In genomic region chr14:22822017-22822618, GRCh38 we compare ENCODE assay signal across 6 cellular contexts. TPM values are rescaled to one million over a fixed set of nuclear protein-coding genes. Genes with fewer than 3 reads are reported as not detected.
DNase-seq lines count a peak whose midpoint lies in the region; ATAC-seq and TF ChIP-seq lines count a peak whose summit lies in the region.

No MANE protein-coding gene starts in this region.

- intact Hi-C loops in esophagus squamous epithelium (cut with DNase I) = no loop called here

- H3K9me3 ChIP-seq in OCI-LY3 (ENCODE audit: insufficient read depth, low read length) (no peaks in the 10 kb centered on the region), esophagus squamous epithelium (no peaks in the 10 kb centered on the region), skeletal muscle satellite cell (replicated peaks; ENCODE audit: low read length) (no peaks in the 10 kb centered on the region)

- 62 to 69% methylated on average over 16 to 27 of the region's 34 CpGs for WGBS in esophagus squamous epithelium, 2 donors

- H3K36me3 ChIP-seq in OCI-LY3 (replicated peaks; ENCODE audit: low read depth, low read length) (no peaks in the 10 kb centered on the region), esophagus squamous epithelium (no peaks in the 10 kb centered on the region), skeletal muscle satellite cell (ENCODE audit: insufficient read depth, low read length) (no peaks in the 10 kb centered on the region)

- peak overlapping the region; percentile 75 for H3K4me3 ChIP-seq in OCI-LY3 (ENCODE audit: low read length)
- peak overlapping the region; percentile 17 to 74 (median 46) for H3K4me3 ChIP-seq in esophagus squamous epithelium
- H3K4me3 ChIP-seq in skeletal muscle satellite cell (ENCODE audit: low read length) = peak overlapping the region; percentile 56

- H4K20me1 ChIP-seq in OCI-LY3 (ENCODE audit: insufficient read depth, low read length) = no peaks in the 10 kb centered on the region

- TF ChIP-seq CTCF in OCI-LY3 (IDR thresholded peaks at IDR 0.05; ENCODE audit: low read depth, low read length) (no peak), esophagus squamous epithelium (IDR thresholded peaks at IDR 0.05) (no peak)

- no peaks in the 10 kb centered on the region for H3K79me2 ChIP-seq in OCI-LY3 (ENCODE audit: low read length)

- H2AFZ ChIP-seq in OCI-LY3 (ENCODE audit: low read depth, low read length) = peak overlapping the region; percentile 77

- H3K9ac ChIP-seq in OCI-LY3 (ENCODE audit: low read length) = peak overlapping the region; percentile 49; the same call in 1 of the 2 replicates
- peak overlapping the region; percentile 53 for H3K9ac ChIP-seq in skeletal muscle satellite cell (ENCODE audit: low read depth, low read length)

- peaks cover 24% of the 10 kb centered on the region for H3K4me1 ChIP-seq in OCI-LY3 (ENCODE audit: low read length)
- peaks cover 6 to 64% (median 25%) of the 10 kb centered on the region in 3 donors for H3K4me1 ChIP-seq in esophagus squamous epithelium
- H3K4me1 ChIP-seq in skeletal muscle satellite cell (ENCODE audit: control insufficient read depth, insufficient read depth, low read length) = peaks cover 30% of the 10 kb centered on the region

- H3K27me3 ChIP-seq in OCI-LY3 (ENCODE audit: low read depth, low read length) = no peaks in the 10 kb centered on the region
- H3K27me3 ChIP-seq in esophagus squamous epithelium = peaks cover 0 to 4% (median 0%) of the 10 kb centered on the region in 4 donors
- H3K27me3 ChIP-seq in skeletal muscle satellite cell (ENCODE audit: control insufficient read depth, insufficient read depth, low read length) = no peaks in the 10 kb centered on the region

- no peak for ATAC-seq in GM21825 (IDR thresholded peaks at IDR 0.05; ENCODE audit: unreplicated experiment)

- no peak for TF ChIP-seq POLR2A in esophagus squamous epithelium (IDR thresholded peaks at IDR 0.05)

- H3K27ac ChIP-seq in OCI-LY3 (ENCODE audit: low read length) (no peak overlapping the region), esophagus squamous epithelium (peak overlapping the region; percentile 34 to 91 (median 78))

- H3K4me2 ChIP-seq in OCI-LY3 (ENCODE audit: low read length) = peak overlapping the region; percentile 83
- H3K4me2 ChIP-seq in skeletal muscle satellite cell (ENCODE audit: low read length) = peak overlapping the region; percentile 79

- DNase-seq in esophagus squamous epithelium (lab: John Stamatoyannopoulos, UW) (no peak), NCI-H1694 treated with DMSO at 0.1 percent for 48 hours (lab: John Stamatoyannopoulos, UW) (no peak), GM19240 (ENCODE audit: insufficient read length, low spot score) (no peak)

RNA-seq across cellular contexts. Expression of gene SLC7A7, which starts 6.9 kb away (rescaled TPM):
- 10 to 100 TPM in 1 of 4 donors, 1 to 10 TPM in 2, not detected in 1; 2.5 to 12.6 (median 7.8) TPM for total RNA-seq in esophagus squamous epithelium
- 1.0 and 2.2 TPM in 2 replicates for total RNA-seq in skeletal muscle satellite cell (2012; rRNA removed)

RNA-seq across cellular contexts. Expression of gene MRPL52, which starts 7.6 kb away (rescaled TPM):
- total RNA-seq in esophagus squamous epithelium = 100 to 1,000 TPM in 1 of 4 donors, 10 to 100 TPM in 3; 32.8 to 142 (median 82.1) TPM
- 51.3 and 68.4 TPM in 2 replicates for total RNA-seq in skeletal muscle satellite cell (2012; rRNA removed)

RNA-seq across cellular contexts. Expression of gene MMP14, which starts 14.3 kb away (rescaled TPM):
- 100 to 1,000 TPM in 3 of 4 donors, 10 to 100 TPM in 1; 67.9 to 127 (median 102) TPM for total RNA-seq in esophagus squamous epithelium
- total RNA-seq in skeletal muscle satellite cell (2012; rRNA removed) = 260 and 382 TPM in 2 replicates

RNA-seq across cellular contexts. Expression of gene LRP10, which starts 49.4 kb away (rescaled TPM):
- total RNA-seq in esophagus squamous epithelium = 100 to 1,000 TPM; 111 to 314 (median 128) TPM
- total RNA-seq in skeletal muscle satellite cell (2012; rRNA removed) = 66.2 and 69.0 TPM in 2 replicates

RNA-seq across cellular contexts. Expression of gene OXA1L, which starts 55.6 kb away (rescaled TPM):
- 10 to 100 TPM; 52.1 to 85.8 (median 73.4) TPM for total RNA-seq in esophagus squamous epithelium
- total RNA-seq in skeletal muscle satellite cell (2012; rRNA removed) = 41.9 and 48.2 TPM in 2 replicates
